15 cellular contexts compared by ENCODE assay signal in genomic region chr5:79413112-79413511, GRCh38.
DNase-seq lines count a peak whose midpoint lies in the region; ATAC-seq, FAIRE-seq and TF ChIP-seq lines count a peak whose summit lies in the region.
"Had no signal": no experiment of that assay in that cellular context is flagged by ENCODE, and none has a peak within 500 bp of the region (broad histone marks: within the 10 kb centered on the region; RNA-seq: fewer than 3 reads in every experiment).

No MANE protein-coding gene starts in this region.

- BruUV-seq in MCF 10A (replicated peaks; lab: Mats Ljungman, UMichigan) (no TSS peak), K562 (replicated peaks; lab: Mats Ljungman, UMichigan) (no TSS peak), endothelial cell of umbilical vein (replicated peaks; lab: Mats Ljungman, UMichigan) (no TSS peak)

- H3K9me3 Mint-ChIP-seq in MCF 10A (ENCODE audit: unreplicated experiment): no peaks in the 10 kb centered on the region
- peaks cover 6% of the 10 kb centered on the region for H3K9me3 Mint-ChIP-seq in activated naive CD8-positive, alpha-beta T cell treated with anti-CD3 and anti-CD28 coated beads, Interleukin-2, amount 50 U/mL, for 24 hours

- H3K4me3 Mint-ChIP-seq in MCF 10A (ENCODE audit: unreplicated experiment): no peak overlapping the region
- H3K4me3 Mint-ChIP-seq in activated naive CD8-positive, alpha-beta T cell treated with anti-CD3 and anti-CD28 coated beads, Interleukin-2, amount 50 U/mL, for 24 hours: no peak overlapping the region
- H3K4me3 Mint-ChIP-seq: CD8-positive, alpha-beta memory T cell; HFFc6 had no signal

- intact Hi-C loops in MCF 10A (cut with micrococcal nuclease) (no loop called here), breast epithelium (cut with DNase I; ENCODE audit: low total_unique reads) (no loop called here), K562 (cut with micrococcal nuclease) (no loop called here), endothelial cell of umbilical vein (cut with micrococcal nuclease) (no loop called here)

- CTCF ChIA-PET in MCF 10A (lab: Yijun Ruan, JAX) (no interaction called here), K562 (lab: Yijun Ruan, JAX; ENCODE audit: low intra/inter-chr PET ratio) (no interaction called here), endothelial cell of umbilical vein (lab: Charles Lee) (no interaction called here)

- H3K9me3 ChIP-seq in breast epithelium: peaks cover 13 to 16% of the 10 kb centered on the region in 2 donors
- peaks cover 9% of the 10 kb centered on the region for H3K9me3 ChIP-seq in K562 (replicated peaks; ENCODE audit: control insufficient read depth, insufficient read depth, low read depth, low read length)
- no peaks in the 10 kb centered on the region for H3K9me3 ChIP-seq in endothelial cell of umbilical vein (replicated peaks; ENCODE audit: control insufficient read depth, insufficient read depth, low read length)
- peaks cover 2% of the 10 kb centered on the region for H3K9me3 ChIP-seq in keratinocyte (ENCODE audit: control insufficient read depth, low read depth, low read length)

- POLR2A ChIA-PET in MCF 10A (lab: Yijun Ruan, JAX) (interaction anchor here (0.7 kb wide), 1 partner anchor 52 kb away, joined by 3 read pairs; no protein-coding TSS in a partner anchor), K562 (lab: Yijun Ruan, JAX) (no interaction called here), endothelial cell of umbilical vein (lab: Charles Lee) (no interaction called here)

- H2AFZ ChIP-seq in K562 (ENCODE audit: low read depth, low read length): no peak overlapping the region
- H2AFZ ChIP-seq in endothelial cell of umbilical vein (ENCODE audit: low read depth, low read length): no peak overlapping the region
- no peak overlapping the region for H2AFZ ChIP-seq in keratinocyte (ENCODE audit: control insufficient read depth, low read length)

- no peak for TF ChIP-seq EP300 in K562 (IDR thresholded peaks at IDR 0.05; ENCODE audit: low read length)

- no peak overlapping the region for H3K9ac ChIP-seq in K562 (ENCODE audit: insufficient read depth in 1 of 2, low read depth in 2 of 2, low read length in 2 of 2)
- H3K9ac ChIP-seq in endothelial cell of umbilical vein (replicated peaks; ENCODE audit: extremely low read depth, insufficient read depth, low read length): no peak overlapping the region
- H3K9ac ChIP-seq in keratinocyte (ENCODE audit: control insufficient read depth, extremely low read depth, insufficient read depth, low read length): no peak overlapping the region
- H3K9ac ChIP-seq: BLaER1 had no signal

- no peak for TF ChIP-seq RAD21 in K562 (CRISPR knock-in tag; conservative IDR thresholded peaks at IDR 0.05 in 1 of 2, IDR thresholded peaks at IDR 0.05 in 1 of 2)

- no peak for DNase-seq in MCF 10A (ENCODE audit: unreplicated experiment)
- DNase-seq in breast epithelium (ENCODE audit: low spot score in 2 of 2): no peak
- DNase-seq in K562 (ENCODE audit: extremely low read depth in 1 of 4, low spot score in 3 of 4): no peak
- DNase-seq in endothelial cell of umbilical vein (ENCODE audit: low read depth, low spot score): peak; percentile 18
- DNase-seq in keratinocyte (ENCODE audit: low read depth, low spot score): no peak
- DNase-seq in activated naive CD8-positive, alpha-beta T cell treated with anti-CD3 and anti-CD28 coated beads, Interleukin-2, amount 50 U/mL, for 24 hours: no peak
- DNase-seq in T-helper 2 cell: no peak
- DNase-seq in ureter (ENCODE audit: low spot score): no peak
- DNase-seq: AML-193; CD8-positive, alpha-beta memory T cell; HCEC 1CT; HFFc6 had no signal

- no peaks in the 10 kb centered on the region for H3K27me3 Mint-ChIP-seq in MCF 10A (ENCODE audit: insufficient read depth, unreplicated experiment)
- no peaks in the 10 kb centered on the region for H3K27me3 Mint-ChIP-seq in activated naive CD8-positive, alpha-beta T cell treated with anti-CD3 and anti-CD28 coated beads, Interleukin-2, amount 50 U/mL, for 24 hours
- H3K27me3 Mint-ChIP-seq: CD8-positive, alpha-beta memory T cell had no signal

- FAIRE-seq in K562 (lab: Jason Lieb, UNC): no peak
- FAIRE-seq in endothelial cell of umbilical vein (lab: Jason Lieb, UNC): no peak
- peak; percentile 79 for FAIRE-seq in keratinocyte (lab: Jason Lieb, UNC)
- FAIRE-seq: H1 had no signal

- ATAC-seq in K562: no peak
- no peak for ATAC-seq in activated naive CD8-positive, alpha-beta T cell treated with anti-CD3 and anti-CD28 coated beads, Interleukin-2, amount 50 U/mL, for 24 hours

- H4K20me1 ChIP-seq in K562 (replicated peaks; ENCODE audit: control insufficient read depth, insufficient read depth, low read length): no peaks in the 10 kb centered on the region
- H4K20me1 ChIP-seq in endothelial cell of umbilical vein (replicated peaks; ENCODE audit: control insufficient read depth, extremely low read depth, insufficient read depth, low read length): no peaks in the 10 kb centered on the region
- H4K20me1 ChIP-seq in keratinocyte (ENCODE audit: control insufficient read depth, extremely low read depth, insufficient read depth, low read length): no peaks in the 10 kb centered on the region
- H4K20me1 ChIP-seq: BLaER1 had no signal

- no peaks in the 10 kb centered on the region for H3K79me2 ChIP-seq in K562 (ENCODE audit: control insufficient read depth, insufficient read depth, low read length)
- H3K79me2 ChIP-seq in endothelial cell of umbilical vein (ENCODE audit: control insufficient read depth, insufficient read depth, low read length): no peaks in the 10 kb centered on the region
- H3K79me2 ChIP-seq in keratinocyte (ENCODE audit: control insufficient read depth, insufficient read depth, low read length): no peaks in the 10 kb centered on the region

- H3K4me3 ChIP-seq in breast epithelium (no peak overlapping the region), K562 (no peak overlapping the region), endothelial cell of umbilical vein (replicated peaks in 1 of 3; ENCODE audit: insufficient read depth in 1 of 3, low read depth in 1 of 3, low read length in 3 of 3) (no peak overlapping the region), keratinocyte (ENCODE audit: control insufficient read depth in 2 of 3, extremely low read depth in 1 of 3, insufficient read depth in 2 of 3, low read depth in 1 of 3, low read length in 3 of 3) (no peak overlapping the region)
- H3K4me3 ChIP-seq: BLaER1 had no signal

- TF ChIP-seq CTCF in MCF 10A (IDR thresholded peaks at IDR 0.05; ENCODE audit: unreplicated experiment) (no peak), breast epithelium (IDR thresholded peaks at IDR 0.05) (no peak), K562 (IDR thresholded peaks at IDR 0.05 in 2 of 3, conservative IDR thresholded peaks at IDR 0.05 in 1 of 3; ENCODE audit: insufficient read depth in 2 of 3, low read depth in 1 of 3, low read length in 3 of 3) (no peak), endothelial cell of umbilical vein (IDR thresholded peaks at IDR 0.05; ENCODE audit: extremely low read depth in 1 of 2, insufficient read depth in 1 of 2, low read depth in 1 of 2, low read length in 2 of 2) (no peak), keratinocyte (optimal IDR thresholded peaks at IDR 0.05 in 1 of 3, IDR thresholded peaks at IDR 0.05 in 1 of 3, conservative IDR thresholded peaks at IDR 0.05 in 1 of 3; ENCODE audit: extremely low read depth in 1 of 3, insufficient read depth in 2 of 3, low read length in 3 of 3) (no peak)

- H3K4me1 ChIP-seq in breast epithelium (no peaks in the 10 kb centered on the region), K562 (replicated peaks in 1 of 2; ENCODE audit: control insufficient read depth in 2 of 2, insufficient read depth in 2 of 2, low read length in 2 of 2) (no peaks in the 10 kb centered on the region), endothelial cell of umbilical vein (ENCODE audit: control insufficient read depth, extremely low read depth, insufficient read depth, low read length) (no peaks in the 10 kb centered on the region), keratinocyte (ENCODE audit: control insufficient read depth, extremely low read depth, insufficient read depth, low read length) (peaks cover 9% of the 10 kb centered on the region)

- TF ChIP-seq POLR2A in breast epithelium (IDR thresholded peaks at IDR 0.05) (no peak), K562 (conservative IDR thresholded peaks at IDR 0.05) (no peak), endothelial cell of umbilical vein (IDR thresholded peaks at IDR 0.05; ENCODE audit: low read depth, low read length) (no peak)

- H3K27ac ChIP-seq in breast epithelium (no peak overlapping the region), K562 (ENCODE audit: extremely low read depth, low read depth, low read length) (no peak overlapping the region), endothelial cell of umbilical vein (ENCODE audit: insufficient read depth, low read depth, low read length) (no peak overlapping the region), keratinocyte (ENCODE audit: control insufficient read depth, insufficient read depth, low read length) (no peak overlapping the region)
- H3K27ac ChIP-seq: 22Rv1, BLaER1 had no signal

- dilution Hi-C loops in endothelial cell of umbilical vein (cut with MboI; ENCODE audit: extremely low pct_ligation_motif_present, low sequenced_read_pairs) (no loop called here), keratinocyte (cut with MboI; ENCODE audit: extremely low pct_ligation_motif_present, low sequenced_read_pairs) (no loop called here)

- no peaks in the 10 kb centered on the region for H3K4me1 Mint-ChIP-seq in MCF 10A (ENCODE audit: insufficient read depth, unreplicated experiment)
- H3K4me1 Mint-ChIP-seq in activated naive CD8-positive, alpha-beta T cell treated with anti-CD3 and anti-CD28 coated beads, Interleukin-2, amount 50 U/mL, for 24 hours: no peaks in the 10 kb centered on the region

- peak overlapping the region; percentile 6 for H3K27ac Mint-ChIP-seq in MCF 10A (ENCODE audit: low read depth, unreplicated experiment)
- no peak overlapping the region for H3K27ac Mint-ChIP-seq in activated naive CD8-positive, alpha-beta T cell treated with anti-CD3 and anti-CD28 coated beads, Interleukin-2, amount 50 U/mL, for 24 hours
- H3K27ac Mint-ChIP-seq: CD8-positive, alpha-beta memory T cell; HFFc6 had no signal

- H3K36me3 ChIP-seq in breast epithelium (no peaks in the 10 kb centered on the region), K562 (ENCODE audit: control insufficient read depth, insufficient read depth, low read length) (no peaks in the 10 kb centered on the region), endothelial cell of umbilical vein (ENCODE audit: control insufficient read depth in 2 of 2, extremely low read depth in 1 of 2, insufficient read depth in 2 of 2, low read length in 2 of 2) (no peaks in the 10 kb centered on the region), keratinocyte (ENCODE audit: control insufficient read depth in 2 of 2, extremely low read depth in 1 of 2, insufficient read depth in 2 of 2, low read length in 2 of 2) (no peaks in the 10 kb centered on the region)

- H3K27me3 ChIP-seq in breast epithelium: no peaks in the 10 kb centered on the region
- H3K27me3 ChIP-seq in K562 (ENCODE audit: control insufficient read depth in 2 of 2, insufficient read depth in 2 of 2, low read length in 2 of 2): no peaks in the 10 kb centered on the region
- no peaks in the 10 kb centered on the region for H3K27me3 ChIP-seq in endothelial cell of umbilical vein (ENCODE audit: control insufficient read depth in 2 of 2, insufficient read depth in 2 of 2, low read length in 2 of 2)
- no peaks in the 10 kb centered on the region for H3K27me3 ChIP-seq in keratinocyte (ENCODE audit: control insufficient read depth, extremely low read depth, insufficient read depth, low read length)
- H3K27me3 ChIP-seq: BLaER1 had no signal

- H3K9me1 ChIP-seq in K562 (ENCODE audit: control insufficient read depth, insufficient read depth, low read length): no peaks in the 10 kb centered on the region
- H3K9me1 ChIP-seq in endothelial cell of umbilical vein (replicated peaks; ENCODE audit: control insufficient read depth, extremely low read depth, insufficient read depth, low read length): no peaks in the 10 kb centered on the region
- H3K9me1 ChIP-seq in keratinocyte (ENCODE audit: control insufficient read depth, extremely low read depth, insufficient read depth, low read length): no peaks in the 10 kb centered on the region

- H3K36me3 Mint-ChIP-seq in MCF 10A (ENCODE audit: insufficient read depth, unreplicated experiment): peaks cover 10% of the 10 kb centered on the region
- H3K36me3 Mint-ChIP-seq in activated naive CD8-positive, alpha-beta T cell treated with anti-CD3 and anti-CD28 coated beads, Interleukin-2, amount 50 U/mL, for 24 hours (ENCODE audit: low read depth): peaks cover 17% of the 10 kb centered on the region

- no peak overlapping the region for H3K4me2 ChIP-seq in K562 (ENCODE audit: insufficient read depth, low read length)
- H3K4me2 ChIP-seq in endothelial cell of umbilical vein (ENCODE audit: insufficient read depth, low read length): no peak overlapping the region
- H3K4me2 ChIP-seq in keratinocyte (ENCODE audit: control insufficient read depth, extremely low read depth, insufficient read depth, low read depth, low read length): no peak overlapping the region
- H3K4me2 ChIP-seq: BLaER1 had no signal

- in situ Hi-C loops in K562 (cut with MboI): no loop called here
